1 cellular context compared by ENCODE assay signal in the genomic region with DNA sequence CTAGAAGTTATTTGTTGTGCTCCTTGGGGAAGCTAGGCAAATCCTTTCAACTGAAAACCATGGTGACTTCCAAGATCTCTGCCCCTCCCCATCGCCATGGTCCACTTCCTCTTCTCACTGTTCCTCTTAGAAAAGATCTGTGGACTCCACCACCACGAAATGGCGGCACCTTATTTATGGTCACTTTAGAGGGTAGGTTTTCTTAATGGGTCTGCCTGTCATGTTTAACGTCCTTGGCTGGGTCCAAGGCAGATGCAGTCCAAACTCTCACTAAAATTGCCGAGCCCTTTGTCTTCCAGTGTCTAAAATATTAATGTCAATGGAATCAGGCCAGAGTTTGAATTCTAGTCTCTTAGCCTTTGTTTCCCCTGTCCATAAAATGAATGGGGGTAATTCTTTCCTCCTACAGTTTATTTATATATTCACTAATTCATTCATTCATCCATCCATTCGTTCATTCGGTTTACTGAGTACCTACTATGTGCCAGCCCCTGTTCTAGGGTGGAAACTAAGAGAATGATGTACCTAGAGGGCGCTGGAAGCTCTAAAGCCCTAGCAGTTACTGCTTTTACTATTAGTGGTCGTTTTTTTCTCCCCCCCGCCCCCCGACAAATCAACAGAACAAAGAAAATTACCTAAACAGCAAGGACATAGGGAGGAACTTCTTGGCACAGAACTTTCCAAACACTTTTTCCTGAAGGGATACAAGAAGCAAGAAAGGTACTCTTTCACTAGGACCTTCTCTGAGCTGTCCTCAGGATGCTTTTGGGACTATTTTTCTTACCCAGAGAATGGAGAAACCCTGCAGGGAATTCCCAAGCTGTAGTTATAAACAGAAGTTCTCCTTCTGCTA.
TF ChIP-seq lines count a peak whose summit lies in the region.

No MANE protein-coding gene starts in this region.

TF ChIP-seq in GM12878, 131 proteins besides CTCF, POLR2A, EP300 and RAD21 (continued from another document and continues in another):
- TF ChIP-seq E2F8 (IDR thresholded peaks at IDR 0.05; ENCODE audit: low read depth, partially characterized antibody) = no peak
- no peak for TF ChIP-seq STAT1 (conservative IDR thresholded peaks at IDR 0.05)
- TF ChIP-seq RBBP5 (conservative IDR thresholded peaks at IDR 0.05) = no peak
- TF ChIP-seq, protein P1, sequence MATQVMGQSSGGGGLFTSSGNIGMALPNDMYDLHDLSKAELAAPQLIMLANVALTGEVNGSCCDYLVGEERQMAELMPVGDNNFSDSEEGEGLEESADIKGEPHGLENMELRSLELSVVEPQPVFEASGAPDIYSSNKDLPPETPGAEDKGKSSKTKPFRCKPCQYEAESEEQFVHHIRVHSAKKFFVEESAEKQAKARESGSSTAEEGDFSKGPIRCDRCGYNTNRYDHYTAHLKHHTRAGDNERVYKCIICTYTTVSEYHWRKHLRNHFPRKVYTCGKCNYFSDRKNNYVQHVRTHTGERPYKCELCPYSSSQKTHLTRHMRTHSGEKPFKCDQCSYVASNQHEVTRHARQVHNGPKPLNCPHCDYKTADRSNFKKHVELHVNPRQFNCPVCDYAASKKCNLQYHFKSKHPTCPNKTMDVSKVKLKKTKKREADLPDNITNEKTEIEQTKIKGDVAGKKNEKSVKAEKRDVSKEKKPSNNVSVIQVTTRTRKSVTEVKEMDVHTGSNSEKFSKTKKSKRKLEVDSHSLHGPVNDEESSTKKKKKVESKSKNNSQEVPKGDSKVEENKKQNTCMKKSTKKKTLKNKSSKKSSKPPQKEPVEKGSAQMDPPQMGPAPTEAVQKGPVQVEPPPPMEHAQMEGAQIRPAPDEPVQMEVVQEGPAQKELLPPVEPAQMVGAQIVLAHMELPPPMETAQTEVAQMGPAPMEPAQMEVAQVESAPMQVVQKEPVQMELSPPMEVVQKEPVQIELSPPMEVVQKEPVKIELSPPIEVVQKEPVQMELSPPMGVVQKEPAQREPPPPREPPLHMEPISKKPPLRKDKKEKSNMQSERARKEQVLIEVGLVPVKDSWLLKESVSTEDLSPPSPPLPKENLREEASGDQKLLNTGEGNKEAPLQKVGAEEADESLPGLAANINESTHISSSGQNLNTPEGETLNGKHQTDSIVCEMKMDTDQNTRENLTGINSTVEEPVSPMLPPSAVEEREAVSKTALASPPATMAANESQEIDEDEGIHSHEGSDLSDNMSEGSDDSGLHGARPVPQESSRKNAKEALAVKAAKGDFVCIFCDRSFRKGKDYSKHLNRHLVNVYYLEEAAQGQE (IDR thresholded peaks at IDR 0.05; ENCODE audit: low read depth, low read length) = no peak
- TF ChIP-seq ATF7 (IDR thresholded peaks at IDR 0.05; ENCODE audit: low read depth) = peak; percentile 24; the same call in 1 of the 2 replicates
- TF ChIP-seq SUZ12 (IDR thresholded peaks at IDR 0.05; ENCODE audit: unreplicated experiment) = no peak
- TF ChIP-seq MXI1 (IDR thresholded peaks at IDR 0.05; ENCODE audit: low read depth, low read length) = no peak; the same call in 1 of the 2 replicates
- no peak; the same call in 1 of the 2 replicates for TF ChIP-seq ZNF207 (IDR thresholded peaks at IDR 0.05; ENCODE audit: borderline replicate concordance)
- no peak for TF ChIP-seq FOXK2 (IDR thresholded peaks at IDR 0.05)
- peak; percentile 49; the same call in 1 of the 2 replicates for TF ChIP-seq RUNX3 (IDR thresholded peaks at IDR 0.05; ENCODE audit: low read length)
- peak; percentile 84 to 85 for TF ChIP-seq IKZF2 (IDR thresholded peaks at IDR 0.05)
- no peak for TF ChIP-seq GATAD2B (conservative IDR thresholded peaks at IDR 0.05; ENCODE audit: low read depth)
- TF ChIP-seq SIX5 (IDR thresholded peaks at IDR 0.05; ENCODE audit: low read depth, low read length, severe bottlenecking) = no peak
- TF ChIP-seq NFIC (IDR thresholded peaks at IDR 0.05; ENCODE audit: low read depth, low read length) = peak; percentile 52; the same call in 1 of the 2 replicates
- peak; percentile 87; the same call in 1 of the 2 replicates for TF ChIP-seq PAX8 (IDR thresholded peaks at IDR 0.05)
- TF ChIP-seq, protein P2, sequence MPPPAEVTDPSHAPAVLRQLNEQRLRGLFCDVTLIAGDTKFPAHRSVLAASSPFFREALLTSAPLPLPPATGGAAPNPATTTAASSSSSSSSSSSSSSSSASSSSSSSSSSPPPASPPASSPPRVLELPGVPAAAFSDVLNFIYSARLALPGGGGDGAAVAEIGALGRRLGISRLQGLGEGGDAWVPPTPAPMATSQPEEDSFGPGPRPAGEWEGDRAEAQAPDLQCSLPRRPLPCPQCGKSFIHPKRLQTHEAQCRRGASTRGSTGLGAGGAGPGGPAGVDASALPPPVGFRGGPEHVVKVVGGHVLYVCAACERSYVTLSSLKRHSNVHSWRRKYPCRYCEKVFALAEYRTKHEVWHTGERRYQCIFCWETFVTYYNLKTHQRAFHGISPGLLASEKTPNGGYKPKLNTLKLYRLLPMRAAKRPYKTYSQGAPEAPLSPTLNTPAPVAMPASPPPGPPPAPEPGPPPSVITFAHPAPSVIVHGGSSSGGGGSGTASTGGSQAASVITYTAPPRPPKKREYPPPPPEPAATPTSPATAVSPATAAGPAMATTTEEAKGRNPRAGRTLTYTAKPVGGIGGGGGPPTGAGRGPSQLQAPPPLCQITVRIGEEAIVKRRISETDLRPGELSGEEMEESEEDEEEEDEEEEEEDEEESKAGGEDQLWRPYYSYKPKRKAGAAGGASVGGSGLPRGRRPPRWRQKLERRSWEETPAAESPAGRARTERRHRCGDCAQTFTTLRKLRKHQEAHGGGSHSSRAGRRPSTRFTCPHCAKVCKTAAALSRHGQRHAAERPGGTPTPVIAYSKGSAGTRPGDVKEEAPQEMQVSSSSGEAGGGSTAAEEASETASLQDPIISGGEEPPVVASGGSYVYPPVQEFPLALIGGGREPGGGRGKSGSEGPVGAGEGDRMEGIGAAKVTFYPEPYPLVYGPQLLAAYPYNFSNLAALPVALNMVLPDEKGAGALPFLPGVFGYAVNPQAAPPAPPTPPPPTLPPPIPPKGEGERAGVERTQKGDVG (CRISPR knock-in tag; IDR thresholded peaks at IDR 0.05) = 0 out of 2 replicates have a peak, but pooled peaks have one; percentile 40
- no peak for TF ChIP-seq CBX3 (IDR thresholded peaks at IDR 0.05; ENCODE audit: borderline replicate concordance, low read depth)
- no peak for TF ChIP-seq E2F4 (IDR thresholded peaks at IDR 0.05; ENCODE audit: low read depth, low read length)
- TF ChIP-seq, protein P3, sequence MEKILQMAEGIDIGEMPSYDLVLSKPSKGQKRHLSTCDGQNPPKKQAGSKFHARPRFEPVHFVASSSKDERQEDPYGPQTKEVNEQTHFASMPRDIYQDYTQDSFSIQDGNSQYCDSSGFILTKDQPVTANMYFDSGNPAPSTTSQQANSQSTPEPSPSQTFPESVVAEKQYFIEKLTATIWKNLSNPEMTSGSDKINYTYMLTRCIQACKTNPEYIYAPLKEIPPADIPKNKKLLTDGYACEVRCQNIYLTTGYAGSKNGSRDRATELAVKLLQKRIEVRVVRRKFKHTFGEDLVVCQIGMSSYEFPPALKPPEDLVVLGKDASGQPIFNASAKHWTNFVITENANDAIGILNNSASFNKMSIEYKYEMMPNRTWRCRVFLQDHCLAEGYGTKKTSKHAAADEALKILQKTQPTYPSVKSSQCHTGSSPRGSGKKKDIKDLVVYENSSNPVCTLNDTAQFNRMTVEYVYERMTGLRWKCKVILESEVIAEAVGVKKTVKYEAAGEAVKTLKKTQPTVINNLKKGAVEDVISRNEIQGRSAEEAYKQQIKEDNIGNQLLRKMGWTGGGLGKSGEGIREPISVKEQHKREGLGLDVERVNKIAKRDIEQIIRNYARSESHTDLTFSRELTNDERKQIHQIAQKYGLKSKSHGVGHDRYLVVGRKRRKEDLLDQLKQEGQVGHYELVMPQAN (conservative IDR thresholded peaks at IDR 0.05) = no peak; the same call in 1 of the 2 replicates
- no peak for TF ChIP-seq STAT3 (IDR thresholded peaks at IDR 0.05; ENCODE audit: low read depth, low read length)
- no peak for TF ChIP-seq CHD1 (IDR thresholded peaks at IDR 0.05; ENCODE audit: low read depth, low read length)
- peak; percentile 68 for TF ChIP-seq EED (IDR thresholded peaks at IDR 0.05; ENCODE audit: low read depth)
- TF ChIP-seq POLR2AphosphoS2 (IDR thresholded peaks at IDR 0.05; ENCODE audit: low read depth, low read length) = no peak; the same call in 1 of the 2 replicates
- TF ChIP-seq TCF7 (IDR thresholded peaks at IDR 0.05; ENCODE audit: borderline replicate concordance) = peak; percentile 50; the same call in 1 of the 2 replicates
- no peak for TF ChIP-seq NFXL1 (IDR thresholded peaks at IDR 0.05; ENCODE audit: borderline replicate concordance)
- TF ChIP-seq RAD51 (IDR thresholded peaks at IDR 0.05) = no peak
- TF ChIP-seq CBFB (IDR thresholded peaks at IDR 0.05; ENCODE audit: low read depth) = peak; percentile 72
- TF ChIP-seq EZH2 (IDR thresholded peaks at IDR 0.05; ENCODE audit: borderline replicate concordance, control insufficient read depth, low read depth, low read length) = no peak
- peak; percentile 86 for TF ChIP-seq RELB (IDR thresholded peaks at IDR 0.05; ENCODE audit: low read depth)
- TF ChIP-seq SKIL (IDR thresholded peaks at IDR 0.05; ENCODE audit: low read depth, poor library complexity, severe bottlenecking) = peak; percentile 9
- TF ChIP-seq IKZF1 (conservative IDR thresholded peaks at IDR 0.05) = peak; percentile 68
- TF ChIP-seq MYC (IDR thresholded peaks at IDR 0.05; ENCODE audit: insufficient read depth, insufficient read length, insufficient replicate concordance, low read length, severe bottlenecking) = no peak
- no peak for TF ChIP-seq JUND (IDR thresholded peaks at IDR 0.05; ENCODE audit: low read depth, low read length)
- no peak for TF ChIP-seq ELK1 (IDR thresholded peaks at IDR 0.05; ENCODE audit: low read depth, low read length)
